ENCODE assay signal across 8 cellular contexts in the genomic region with DNA sequence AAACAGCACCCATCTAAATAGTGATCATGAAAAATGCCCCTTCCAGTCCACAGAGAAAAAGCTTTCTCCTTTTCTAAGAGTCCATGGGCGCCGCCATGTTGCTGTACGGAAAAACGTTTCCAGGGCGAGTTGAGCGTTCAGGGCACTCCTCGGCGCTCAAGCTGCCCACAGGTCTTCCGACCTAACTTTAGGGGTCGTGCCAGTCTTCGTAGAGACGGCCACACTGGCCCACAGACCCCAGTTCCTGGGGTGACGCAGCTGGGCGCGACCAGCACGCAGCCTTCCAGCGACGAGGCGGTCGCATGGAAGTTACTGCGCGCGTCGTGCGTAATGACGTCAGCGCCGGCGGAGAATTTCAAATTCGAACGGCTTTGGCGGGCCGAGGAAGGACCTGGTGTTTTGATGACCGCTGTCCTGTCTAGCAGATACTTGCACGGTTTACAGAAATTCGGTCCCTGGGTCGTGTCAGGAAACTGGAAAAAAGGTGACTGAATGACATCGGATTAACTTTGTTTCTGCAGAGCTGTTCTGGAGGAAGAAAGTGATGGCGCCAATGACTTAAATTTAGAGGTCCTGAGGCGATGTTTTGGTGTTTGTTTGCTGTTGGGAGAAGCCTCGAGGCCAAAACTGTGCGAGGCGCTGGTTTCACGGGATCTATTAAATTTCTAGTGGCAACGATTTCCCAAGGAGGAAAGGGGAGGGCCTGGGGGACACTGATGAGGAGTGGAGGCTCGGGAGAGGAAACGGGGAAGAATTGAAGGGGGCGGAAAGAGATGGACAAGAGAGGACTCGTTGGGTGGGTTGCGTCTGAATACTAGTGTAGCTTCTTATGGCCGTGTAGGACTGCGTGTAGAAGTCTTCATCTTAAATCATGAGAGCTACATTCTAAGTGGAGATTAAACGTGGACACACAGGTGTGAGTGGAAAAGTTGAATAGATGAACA. TPM values are rescaled to one million over a fixed set of nuclear protein-coding genes. Genes with fewer than 3 reads are reported as not detected.
DNase-seq lines count a peak whose midpoint lies in the region; ATAC-seq and TF ChIP-seq lines count a peak whose summit lies in the region.

A gene with protein sequence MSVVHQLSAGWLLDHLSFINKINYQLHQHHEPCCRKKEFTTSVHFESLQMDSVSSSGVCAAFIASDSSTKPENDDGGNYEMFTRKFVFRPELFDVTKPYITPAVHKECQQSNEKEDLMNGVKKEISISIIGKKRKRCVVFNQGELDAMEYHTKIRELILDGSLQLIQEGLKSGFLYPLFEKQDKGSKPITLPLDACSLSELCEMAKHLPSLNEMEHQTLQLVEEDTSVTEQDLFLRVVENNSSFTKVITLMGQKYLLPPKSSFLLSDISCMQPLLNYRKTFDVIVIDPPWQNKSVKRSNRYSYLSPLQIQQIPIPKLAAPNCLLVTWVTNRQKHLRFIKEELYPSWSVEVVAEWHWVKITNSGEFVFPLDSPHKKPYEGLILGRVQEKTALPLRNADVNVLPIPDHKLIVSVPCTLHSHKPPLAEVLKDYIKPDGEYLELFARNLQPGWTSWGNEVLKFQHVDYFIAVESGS (minus strand): TSS at position 306 of the 944 bp plus-strand sequence. CDS start 4,289 bp downstream, outside the sequence.
A gene (plus strand): TSS at position 358 of the 944 bp plus-strand sequence. CDS start 1,429 bp downstream, outside the sequence.

- no peaks in the 10 kb centered on the region for H3K36me3 ChIP-seq in cardiac muscle cell
- H3K36me3 ChIP-seq in parathyroid adenoma (ENCODE audit: control insufficient read depth, insufficient read depth, low read length) = no peaks in the 10 kb centered on the region
- peaks cover 0 to 7% (median 0%) of the 10 kb centered on the region in 3 donors for H3K36me3 ChIP-seq in tibial nerve

- H3K9me3 ChIP-seq in cardiac muscle cell (ENCODE audit: low read depth) (no peaks in the 10 kb centered on the region), parathyroid adenoma (ENCODE audit: control insufficient read depth, low read length) (no peaks in the 10 kb centered on the region), tibial nerve (no peaks in the 10 kb centered on the region)

- WGBS in tibial nerve, 2 donors = 0 to 1% methylated on average over 28 to 45 of the region's 53 CpGs

- peak within 1 kb of the TSS; percentile 92 for H3K4me3 ChIP-seq in NB4 (ENCODE audit: low read depth, low read length)
- peak within 1 kb of the TSS; percentile 99 for H3K4me3 ChIP-seq in cardiac muscle cell
- H3K4me3 ChIP-seq in parathyroid adenoma (ENCODE audit: low read depth, low read length) = peak within 1 kb of the TSS; percentile 71
- H3K4me3 ChIP-seq in tibial nerve = peak within 1 kb of the TSS; percentile 61 to 76 (median 70)

- H3K9ac ChIP-seq in parathyroid adenoma = peak within 1 kb of the TSS; percentile 79

- peak; percentile 84 to 91 for TF ChIP-seq EP300 in tibial nerve (IDR thresholded peaks at IDR 0.05)

- no peak for TF ChIP-seq CTCF in NB4 (IDR thresholded peaks at IDR 0.05; ENCODE audit: low read depth, low read length)
- TF ChIP-seq CTCF in cardiac muscle cell (IDR thresholded peaks at IDR 0.05; ENCODE audit: low read depth, low read length) = no peak
- TF ChIP-seq CTCF in parathyroid adenoma (IDR thresholded peaks at IDR 0.05) = no peak
- peak in 1 of 5 experiments; percentile 21 for TF ChIP-seq CTCF in tibial nerve (IDR thresholded peaks at IDR 0.05)

- H3K4me1 ChIP-seq in cardiac muscle cell (ENCODE audit: low read depth) = peaks cover 16% of the 10 kb centered on the region
- peaks cover 4% of the 10 kb centered on the region for H3K4me1 ChIP-seq in parathyroid adenoma
- H3K4me1 ChIP-seq in tibial nerve = peaks cover 0 to 25% (median 9%) of the 10 kb centered on the region in 4 donors

- ATAC-seq in HG02571 (IDR thresholded peaks at IDR 0.05; ENCODE audit: unreplicated experiment) = peak; percentile 68

- DNase-seq in NB4 (ENCODE audit: low read depth) (peak; percentile 93), SW 1271 (lab: John Stamatoyannopoulos, UW) (peak; percentile 60 to 67), cardiac muscle cell (ENCODE audit: low read depth in 1 of 2, low spot score in 1 of 2) (peak; percentile 90 to 93), tibial nerve (ENCODE audit: low spot score in 2 of 2) (peak; percentile 57 to 74)
- DNase-seq in activated naive CD8-positive, alpha-beta T cell treated with anti-CD3 and anti-CD28 coated beads, Interleukin-2, amount 50 U/mL, for 16 hours (ENCODE audit: low read depth, low spot score) = peak; percentile 62

- peak within 1 kb of the TSS; percentile 70 for H3K4me2 ChIP-seq in parathyroid adenoma (ENCODE audit: low read length)

- H2AFZ ChIP-seq in parathyroid adenoma = peak within 1 kb of the TSS; percentile 94

- H3K27me3 ChIP-seq in cardiac muscle cell (no peaks in the 10 kb centered on the region), parathyroid adenoma (ENCODE audit: control insufficient read depth, insufficient read depth, low read length) (no peaks in the 10 kb centered on the region), tibial nerve (no peaks in the 10 kb centered on the region)

- peaks cover 4% of the 10 kb centered on the region for H3K79me2 ChIP-seq in parathyroid adenoma

- peak; percentile 56 for TF ChIP-seq POLR2A in GM10847 (IDR thresholded peaks at IDR 0.05; ENCODE audit: extremely low read depth, insufficient read length)
- TF ChIP-seq POLR2A in NB4 (IDR thresholded peaks at IDR 0.05; ENCODE audit: extremely low read depth, insufficient read length) = peak; percentile 61
- peak in 1 of 2 donors; percentile 54 for TF ChIP-seq POLR2A in tibial nerve (IDR thresholded peaks at IDR 0.05)

- H3K27ac ChIP-seq in cardiac muscle cell (peak within 1 kb of the TSS; percentile 100), parathyroid adenoma (peak within 1 kb of the TSS; percentile 93), tibial nerve (peak within 1 kb of the TSS; percentile 94 to 99 (median 97))

RNA-seq across cellular contexts. Expression of the first gene that starts in this region (rescaled TPM):
- total RNA-seq in cardiac muscle cell (3.2 and 7.5 TPM in 2 replicates), tibial nerve (10 to 100 TPM in 2 of 4 donors, 1 to 10 TPM in 2; 6.9 to 11.5 (median 9.2) TPM)
- polyA plus RNA-seq in cardiac muscle cell = 5.6 and 11.7 TPM in 2 replicates

RNA-seq across cellular contexts. Expression of the second gene that starts in this region (rescaled TPM):
- total RNA-seq in cardiac muscle cell = 4.3 and 23.2 TPM in 2 replicates
- polyA plus RNA-seq in cardiac muscle cell = 8.4 and 40.1 TPM in 2 replicates
- total RNA-seq in tibial nerve = 1 to 10 TPM in 3 of 4 donors, under 1 TPM in 1; 0.63 to 3.7 (median 1.4) TPM

Comparison
In these comparisons a context has a peak if more than half of its experiments do, and no peak if none do; other contexts are left out.
1. Peak in every context shown above with its lines: DNase-seq, ATAC-seq, H3K4me3 ChIP-seq and H3K27ac ChIP-seq.